20 cellular contexts compared by ENCODE assay signal in genomic region chr11:102926517-102926916, GRCh38. TPM values are rescaled to one million over a fixed set of nuclear protein-coding genes. Genes with fewer than 3 reads are reported as not detected.
A peak's percentile ranks its signal among the peaks of the same experiment; 100 is the strongest.
DNase-seq lines count a peak whose midpoint lies in the region; ATAC-seq and TF ChIP-seq lines count a peak whose summit lies in the region.
"Had no signal": no experiment of that assay in that cellular context is flagged by ENCODE, and none has a peak within 500 bp of the region (broad histone marks: within the 10 kb centered on the region; RNA-seq: fewer than 3 reads in every experiment).

No MANE protein-coding gene starts in this region.

- intact Hi-C loops in A673 (cut with micrococcal nuclease; ENCODE audit: unreplicated experiment) (no loop called here), left colon (cut with DNase I, micrococcal nuclease) (no loop called here)

- CTCF ChIA-PET in A673 (lab: Charles Lee) = no interaction called here

- no peaks in the 10 kb centered on the region for H3K9me3 ChIP-seq in A673 (ENCODE audit: low read depth, low read length, poor library complexity, severe bottlenecking)
- H3K9me3 ChIP-seq in muscle layer of duodenum (ENCODE audit: control insufficient read depth in 1 of 2, low read length in 2 of 2) = no peaks in the 10 kb centered on the region
- H3K9me3 ChIP-seq: Caco-2, HAP-1 had no signal

- no peak for DNase-seq in A673 (ENCODE audit: low spot score)
- DNase-seq in UCSD-AML1 (lab: John Stamatoyannopoulos, UW; ENCODE audit: unreplicated experiment) = peak; percentile 15
- peak in 1 of 2 donors; percentile 30 for DNase-seq in left colon
- no peak for DNase-seq in omental fat pad (ENCODE audit: low spot score)
- DNase-seq in NCI-H2081 treated with DMSO at 0.1 percent for 48 hours (lab: John Stamatoyannopoulos, UW) = no peak
- no peak for DNase-seq in NCI-H2196 treated with DMSO at 0.1 percent for 48 hours (lab: John Stamatoyannopoulos, UW; ENCODE audit: unreplicated experiment)
- DNase-seq: ACHN; AML-193; C1 segment of cervical spinal cord; Caco-2; CD4-positive, CD25-positive, alpha-beta regulatory T cell; CD8-positive, alpha-beta T cell; DMS153; DND-41; GOT3; HFFc6 had no signal

- H3K27ac ChIP-seq in A673 (ENCODE audit: low read depth, low read length, poor library complexity, severe bottlenecking) = peak overlapping the region; percentile 93
- H3K27ac ChIP-seq in muscle layer of duodenum (ENCODE audit: low read length) = peak overlapping the region; percentile 61
- H3K27ac ChIP-seq: 22Rv1 had no signal

- peak; percentile 65 for ATAC-seq in left colon
- ATAC-seq in omental fat pad (ENCODE audit: low FRiP score) = no peak
- ATAC-seq in HG03135 (IDR thresholded peaks at IDR 0.05; ENCODE audit: unreplicated experiment) = no peak
- ATAC-seq: CD8-positive, alpha-beta T cell had no signal

- POLR2A ChIA-PET in A673 (lab: Charles Lee; ENCODE audit: low non-redundant PET) = no interaction called here

- H3K4me3 ChIP-seq in A673 (ENCODE audit: low read depth, low read length, poor library complexity, severe bottlenecking) (no peak overlapping the region), muscle layer of duodenum (ENCODE audit: low read depth in 1 of 2, low read length in 2 of 2) (no peak overlapping the region)
- H3K4me3 ChIP-seq: HAP-1 had no signal

- no TSS peak for BruUV-seq in A673 (replicated peaks; lab: Mats Ljungman, UMichigan)

- H3K4me1 ChIP-seq in A673 (ENCODE audit: insufficient read depth, low read length, poor library complexity, severe bottlenecking) = peaks cover 92% of the 10 kb centered on the region
- H3K4me1 ChIP-seq in muscle layer of duodenum (ENCODE audit: control insufficient read depth in 1 of 2, insufficient read depth in 2 of 2, low read length in 2 of 2) = no peaks in the 10 kb centered on the region
- H3K4me1 ChIP-seq: HAP-1 had no signal

- TF ChIP-seq CTCF in A673 (conservative IDR thresholded peaks at IDR 0.05; ENCODE audit: low read depth, low read length) = no peak
- TF ChIP-seq CTCF in omental fat pad (IDR thresholded peaks at IDR 0.05) = no peak

- no peaks in the 10 kb centered on the region for H3K27me3 ChIP-seq in A673 (replicated peaks; ENCODE audit: insufficient read depth, low read depth, low read length, poor library complexity)
- no peaks in the 10 kb centered on the region for H3K27me3 ChIP-seq in muscle layer of duodenum (ENCODE audit: low read depth, low read length)

- H3K36me3 ChIP-seq in A673 (ENCODE audit: insufficient read depth, low read length, poor library complexity, severe bottlenecking) (no peaks in the 10 kb centered on the region), muscle layer of duodenum (ENCODE audit: control insufficient read depth in 1 of 2, insufficient read depth in 2 of 2, low read length in 2 of 2) (no peaks in the 10 kb centered on the region)
- H3K36me3 ChIP-seq: HAP-1 had no signal

RNA-seq across cellular contexts. Expression of gene MMP13, which starts 29.0 kb away (rescaled TPM):
- total RNA-seq in A673 (2021) (not detected in 2 replicates), left colon (not detected), omental fat pad (not detected)
- total RNA-seq: Caco-2; CD4-positive, CD25-positive, alpha-beta regulatory T cell; CD8-positive, alpha-beta T cell; HFFc6 had no signal

RNA-seq across cellular contexts. Expression of gene MMP12, which starts 51.7 kb away (rescaled TPM):
- 0.19 TPM in 1 of 2 replicates, not detected in the other for total RNA-seq in A673 (2021)
- total RNA-seq in left colon = 10 to 100 TPM in 1 of 2 donors, 1 to 10 TPM in 1; 3.5 to 10.9 TPM
- 10 to 100 TPM in 1 of 4 donors, not detected in 3; 18.0 TPM for total RNA-seq in omental fat pad
- total RNA-seq: Caco-2; CD4-positive, CD25-positive, alpha-beta regulatory T cell; CD8-positive, alpha-beta T cell had no signal
